In genomic region chr12:45246202-45246601, GRCh38 we compare ENCODE assay signal across 19 cellular contexts. TPM values are rescaled to one million over a fixed set of nuclear protein-coding genes. Genes with fewer than 3 reads are reported as not detected.
DNase-seq lines count a peak whose midpoint lies in the region; ATAC-seq lines count a peak whose summit lies in the region.
"Had no signal": no experiment of that assay in that cellular context is flagged by ENCODE, and none has a peak within 500 bp of the region (broad histone marks: within the 10 kb centered on the region; RNA-seq: fewer than 3 reads in every experiment).

No MANE protein-coding gene starts in this region.

- no peak overlapping the region for H3K4me3 ChIP-seq in skeletal muscle satellite cell (ENCODE audit: low read length)
- H3K4me3 ChIP-seq: GM23338 had no signal

- no peak for ATAC-seq in GM21390 (IDR thresholded peaks at IDR 0.05; ENCODE audit: unreplicated experiment)
- ATAC-seq: GM23338, SK-N-SH treated with all-trans-retinoic acid at 6 μM for 48 hours had no signal

- H3K4me1 Mint-ChIP-seq in activated CD4-positive, alpha-beta T cell treated with anti-CD3 and anti-CD28 coated beads, Interleukin-2, amount 10 ng/mL, durations not matched to agents 24 days and 14 days = peaks cover 13% of the 10 kb centered on the region

- H3K36me3 Mint-ChIP-seq in activated CD4-positive, alpha-beta T cell treated with anti-CD3 and anti-CD28 coated beads, Interleukin-2, amount 10 ng/mL, durations not matched to agents 24 days and 14 days (ENCODE audit: low read depth) = peaks cover 7% of the 10 kb centered on the region

- DNase-seq in HT1080 (ENCODE audit: low read depth) = peak; percentile 34
- DNase-seq in amniotic epithelial cell (ENCODE audit: low read depth) = peak; percentile 57
- peak; percentile 88 for DNase-seq in fibroblast of peridontal ligament (ENCODE audit: extremely low read depth)
- no peak for DNase-seq in EL
- DNase-seq in NCI-H1048 (lab: John Stamatoyannopoulos, UW) = no peak
- DNase-seq in activated CD4-positive, alpha-beta T cell treated with anti-CD3 and anti-CD28 coated beads, Interleukin-2, amount 10 ng/mL, durations not matched to agents 24 days and 14 days = no peak
- DNase-seq: CD4-positive, alpha-beta T cell; DMS153; GF-D8; NCI-H2081 treated with DMSO at 0.1 percent for 48 hours; NCI-H510A treated with DMSO at 0.1 percent for 48 hours; NCI-H82; RPMI8226; SHP77 treated with DMSO at 0.1 percent for 48 hours had no signal

- H3K9me3 ChIP-seq in skeletal muscle satellite cell (replicated peaks; ENCODE audit: low read length) = no peaks in the 10 kb centered on the region

- H3K9ac ChIP-seq in skeletal muscle satellite cell (ENCODE audit: low read depth, low read length) = no peak overlapping the region
- H3K9ac ChIP-seq: KMS-11 had no signal

- intact Hi-C loops in activated CD4-positive, alpha-beta T cell treated with anti-CD3 and anti-CD28 coated beads, Interleukin-2, amount 10 ng/mL, durations not matched to agents 24 days and 14 days (cut with micrococcal nuclease) = no loop called here

- H3K4me2 ChIP-seq in skeletal muscle satellite cell (ENCODE audit: low read length) = peak overlapping the region; percentile 17
- H3K4me2 ChIP-seq: GM23338 had no signal

- no peaks in the 10 kb centered on the region for H3K27me3 Mint-ChIP-seq in activated CD4-positive, alpha-beta T cell treated with anti-CD3 and anti-CD28 coated beads, Interleukin-2, amount 10 ng/mL, durations not matched to agents 24 days and 14 days
- H3K27me3 Mint-ChIP-seq: CD4-positive, alpha-beta T cell had no signal

- no peaks in the 10 kb centered on the region for H3K4me1 ChIP-seq in skeletal muscle satellite cell (ENCODE audit: control insufficient read depth, insufficient read depth, low read length)

- no peaks in the 10 kb centered on the region for H3K9me3 Mint-ChIP-seq in activated CD4-positive, alpha-beta T cell treated with anti-CD3 and anti-CD28 coated beads, Interleukin-2, amount 10 ng/mL, durations not matched to agents 24 days and 14 days
- H3K9me3 Mint-ChIP-seq: CD4-positive, alpha-beta T cell; GM23338 had no signal

- H3K4me3 Mint-ChIP-seq in activated CD4-positive, alpha-beta T cell treated with anti-CD3 and anti-CD28 coated beads, Interleukin-2, amount 10 ng/mL, durations not matched to agents 24 days and 14 days = no peak overlapping the region
- H3K4me3 Mint-ChIP-seq: CD4-positive, alpha-beta T cell; GM23338 had no signal

- H3K27me3 ChIP-seq in skeletal muscle satellite cell (ENCODE audit: control insufficient read depth, insufficient read depth, low read length) = no peaks in the 10 kb centered on the region

- no peaks in the 10 kb centered on the region for H3K36me3 ChIP-seq in skeletal muscle satellite cell (ENCODE audit: insufficient read depth, low read length)

- no peak overlapping the region for H3K27ac Mint-ChIP-seq in activated CD4-positive, alpha-beta T cell treated with anti-CD3 and anti-CD28 coated beads, Interleukin-2, amount 10 ng/mL, durations not matched to agents 24 days and 14 days
- H3K27ac Mint-ChIP-seq: CD4-positive, alpha-beta T cell; GM23338 had no signal

RNA-seq across cellular contexts. Expression of gene ANO6, which starts 30.3 kb away (rescaled TPM):
- 32.6 and 38.6 TPM in 2 replicates for total RNA-seq in HT1080 (2014; rRNA removed; shearing (Covaris generic))
- polyA plus RNA-seq in HT1080 (2015; cell fraction: cytosol; rRNA removed) = 32.2 and 45.7 TPM in 2 replicates
- polyA plus RNA-seq in HT1080 (2015; cell fraction: nucleus; rRNA removed) = 46.1 and 46.5 TPM in 2 replicates
- total RNA-seq in skeletal muscle satellite cell (2012; rRNA removed) = 28.9 and 35.2 TPM in 2 replicates
- total RNA-seq in activated CD4-positive, alpha-beta T cell treated with anti-CD3 and anti-CD28 coated beads, Interleukin-2, amount 10 ng/mL, durations not matched to agents 24 days and 14 days = 24.1 and 24.8 TPM in 2 replicates

Comparison
In these comparisons a context has a peak if more than half of its experiments do, and no peak if none do; other contexts are left out.
1. DNase-seq: peak in HT1080 (single experiment), amniotic epithelial cell (single experiment) and fibroblast of peridontal ligament (single experiment); none in EL (single experiment), NCI-H1048 (single experiment) and activated CD4-positive, alpha-beta T cell treated with anti-CD3 and anti-CD28 coated beads, Interleukin-2, amount 10 ng/mL, durations not matched to agents 24 days and 14 days (single experiment).